ENCODE assay signal across 27 cellular contexts in the genomic region with DNA sequence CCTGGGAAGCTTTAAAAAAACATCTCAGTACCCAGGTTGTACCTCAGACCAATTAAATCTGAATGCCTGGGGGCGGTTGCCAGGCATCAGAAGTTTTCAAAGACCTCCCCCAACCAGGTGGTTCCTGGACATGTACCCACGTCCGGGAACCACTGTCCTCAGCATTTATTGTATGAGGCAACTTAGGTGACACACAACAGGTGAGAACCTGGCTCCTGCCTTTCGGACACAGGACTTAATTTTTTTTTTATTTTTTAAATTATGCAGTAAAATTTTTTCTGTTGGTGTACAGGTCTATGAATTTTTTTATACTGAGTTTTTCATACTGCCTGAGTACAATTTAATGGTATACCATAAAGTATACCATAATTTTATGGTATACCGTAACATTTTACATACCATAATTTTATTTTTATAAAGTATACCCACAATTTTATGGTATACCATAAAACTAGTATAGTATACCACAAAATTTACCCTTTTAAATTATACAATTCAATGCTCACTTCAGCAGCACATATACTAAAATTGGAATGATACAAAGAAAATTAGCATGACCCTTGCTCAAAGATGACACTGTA. TPM values are rescaled to one million over a fixed set of nuclear protein-coding genes. Genes with fewer than 3 reads are reported as not detected.
DNase-seq lines count a peak whose midpoint lies in the region; ATAC-seq and TF ChIP-seq lines count a peak whose summit lies in the region.
"Had no signal": no experiment of that assay in that cellular context is flagged by ENCODE, and none has a peak within 500 bp of the region (broad histone marks: within the 10 kb centered on the region; RNA-seq: fewer than 3 reads in every experiment).

No MANE protein-coding gene starts in this region.

- H3K79me1 ChIP-seq in mesenchymal stem cell (replicated peaks; ENCODE audit: low read length, poor library complexity, severe bottlenecking): no peaks in the 10 kb centered on the region

- no peaks in the 10 kb centered on the region for H3K36me3 Mint-ChIP-seq in activated CD8-positive, alpha-beta T cell treated with anti-CD3 and anti-CD28 coated beads, Interleukin-2, amount 10 ng/mL, durations not matched to agents 7 days and 5 days (ENCODE audit: low read depth)
- H3K36me3 Mint-ChIP-seq: CD4-positive, CD25-positive, alpha-beta regulatory T cell; naive thymus-derived CD4-positive, alpha-beta T cell had no signal

- H3F3A ChIP-seq in smooth muscle cell (ENCODE audit: low read depth): peaks cover 7% of the 10 kb centered on the region

- no peak overlapping the region for H3K14ac ChIP-seq in mesenchymal stem cell (ENCODE audit: low read length in 2 of 2)

- H3K9me3 ChIP-seq in mesenchymal stem cell (ENCODE audit: control insufficient read depth, low read length): no peaks in the 10 kb centered on the region
- H3K9me3 ChIP-seq in smooth muscle cell (replicated peaks; ENCODE audit: low read depth): no peaks in the 10 kb centered on the region
- H3K9me3 ChIP-seq: adrenal gland, esophagus muscularis mucosa, gastrocnemius medialis, ovary, thoracic aorta had no signal

- H3K9me3 Mint-ChIP-seq in activated CD8-positive, alpha-beta T cell treated with anti-CD3 and anti-CD28 coated beads, Interleukin-2, amount 10 ng/mL, durations not matched to agents 7 days and 5 days (ENCODE audit: insufficient read depth): no peaks in the 10 kb centered on the region
- H3K9me3 Mint-ChIP-seq: activated T-cell treated with anti-CD3 and anti-CD28 coated beads, Interleukin-2, amount 50 U/mL, for 4 hours; IgD-negative memory B cell had no signal

- peak overlapping the region; percentile 19 to 38 for H3K18ac ChIP-seq in mesenchymal stem cell (ENCODE audit: low read depth in 1 of 2, low read length in 2 of 2)

- peak overlapping the region in 1 of 2 experiments; percentile 49 for H3K4ac ChIP-seq in mesenchymal stem cell (ENCODE audit: low read depth in 1 of 2, low read length in 2 of 2)

- no peak overlapping the region for H4K91ac ChIP-seq in mesenchymal stem cell (ENCODE audit: low read length)

- H2AK5ac ChIP-seq in mesenchymal stem cell (ENCODE audit: low read length, severe bottlenecking): peak overlapping the region; percentile 49

- no peak overlapping the region for H3K23ac ChIP-seq in mesenchymal stem cell (ENCODE audit: low read length in 2 of 2)

- H3K4me3 ChIP-seq in mesenchymal stem cell (ENCODE audit: insufficient read depth in 1 of 2, low read depth in 1 of 2, low read length in 2 of 2): no peak overlapping the region
- H3K4me3 ChIP-seq in smooth muscle cell: no peak overlapping the region
- H3K4me3 ChIP-seq: adrenal gland, esophagus muscularis mucosa, gastrocnemius medialis, ovary, SK-N-MC, thoracic aorta had no signal

- H2BK5ac ChIP-seq in mesenchymal stem cell (ENCODE audit: low read depth, low read length, poor library complexity, severe bottlenecking): no peak overlapping the region

- H3K27me3 Mint-ChIP-seq in activated CD8-positive, alpha-beta T cell treated with anti-CD3 and anti-CD28 coated beads, Interleukin-2, amount 10 ng/mL, durations not matched to agents 7 days and 5 days (ENCODE audit: low read depth): peaks cover 5% of the 10 kb centered on the region
- H3K27me3 Mint-ChIP-seq: activated CD4-positive, alpha-beta T cell treated with anti-CD3 and anti-CD28 coated beads for 36 hours had no signal

- H3K4me1 ChIP-seq in mesenchymal stem cell (ENCODE audit: control insufficient read depth, insufficient read depth, low read depth, low read length) (peaks cover 7% of the 10 kb centered on the region), smooth muscle cell (ENCODE audit: low read depth) (peaks cover 11% of the 10 kb centered on the region)
- H3K4me1 ChIP-seq: adrenal gland, esophagus muscularis mucosa, gastrocnemius medialis had no signal

- H3K79me2 ChIP-seq in smooth muscle cell (ENCODE audit: low read depth): no peaks in the 10 kb centered on the region

- POLR2A ChIA-PET in activated CD8-positive, alpha-beta T cell treated with anti-CD3 and anti-CD28 coated beads, Interleukin-2, amount 10 ng/mL, durations not matched to agents 7 days and 5 days (lab: Charles Lee): no interaction called here

- H3K27me3 ChIP-seq in mesenchymal stem cell (ENCODE audit: control insufficient read depth in 1 of 2, insufficient read depth in 1 of 2, low read length in 2 of 2): no peaks in the 10 kb centered on the region
- no peaks in the 10 kb centered on the region for H3K27me3 ChIP-seq in smooth muscle cell (ENCODE audit: low read depth)
- H3K27me3 ChIP-seq: adrenal gland, esophagus muscularis mucosa, gastrocnemius medialis, ovary had no signal

- peak overlapping the region; percentile 96 for H3K27ac ChIP-seq in epithelial cell of prostate
- H3K27ac ChIP-seq in mesenchymal stem cell (ENCODE audit: low read length, poor library complexity, severe bottlenecking): peak overlapping the region; percentile 35
- H3K27ac ChIP-seq in smooth muscle cell (ENCODE audit: low read depth): peak overlapping the region; percentile 88
- H3K27ac ChIP-seq: adrenal gland, esophagus muscularis mucosa, gastrocnemius medialis, ovary, SK-N-MC, thoracic aorta had no signal

- H3K4me3 Mint-ChIP-seq in activated CD8-positive, alpha-beta T cell treated with anti-CD3 and anti-CD28 coated beads, Interleukin-2, amount 10 ng/mL, durations not matched to agents 7 days and 5 days: no peak overlapping the region
- H3K4me3 Mint-ChIP-seq: activated CD4-positive, alpha-beta T cell treated with anti-CD3 and anti-CD28 coated beads for 36 hours; activated T-cell treated with anti-CD3 and anti-CD28 coated beads, Interleukin-2, amount 50 U/mL, for 4 hours; CD4-positive, CD25-positive, alpha-beta regulatory T cell; IgD-negative memory B cell; naive thymus-derived CD4-positive, alpha-beta T cell; T-helper 17 cell had no signal

- no peak overlapping the region for H3K27ac Mint-ChIP-seq in activated CD8-positive, alpha-beta T cell treated with anti-CD3 and anti-CD28 coated beads, Interleukin-2, amount 10 ng/mL, durations not matched to agents 7 days and 5 days
- H3K27ac Mint-ChIP-seq: activated CD4-positive, alpha-beta T cell treated with anti-CD3 and anti-CD28 coated beads for 36 hours; CD4-positive, CD25-positive, alpha-beta regulatory T cell; IgD-negative memory B cell; naive thymus-derived CD4-positive, alpha-beta T cell; T-helper 17 cell had no signal

- H3K36me3 ChIP-seq in mesenchymal stem cell (ENCODE audit: control insufficient read depth in 1 of 2, insufficient read depth in 2 of 2, low read depth in 1 of 2, low read length in 2 of 2) (no peaks in the 10 kb centered on the region), smooth muscle cell (ENCODE audit: low read depth) (no peaks in the 10 kb centered on the region)
- H3K36me3 ChIP-seq: adrenal gland, esophagus muscularis mucosa, gastrocnemius medialis, ovary, thoracic aorta had no signal

- peak; percentile 84 for DNase-seq in RPMI8226
- DNase-seq in epithelial cell of prostate (ENCODE audit: low read depth, low spot score): no peak
- no peak for DNase-seq in mesenchymal stem cell
- DNase-seq in smooth muscle cell (lab: John Stamatoyannopoulos, UW; ENCODE audit: unreplicated experiment): no peak
- no peak for DNase-seq in activated CD8-positive, alpha-beta T cell treated with anti-CD3 and anti-CD28 coated beads, Interleukin-2, amount 10 ng/mL, durations not matched to agents 7 days and 5 days
- DNase-seq in midbrain (lab: John Stamatoyannopoulos, UW): no peak
- DNase-seq in NCI-H526 treated with DMSO at 0.1 percent for 48 hours (lab: John Stamatoyannopoulos, UW): no peak
- DNase-seq: activated CD4-positive, alpha-beta T cell treated with anti-CD3 and anti-CD28 coated beads for 36 hours; activated naive CD4-positive, alpha-beta T cell treated with Interleukin-2 at 50 U/mL for 16 hours; activated T-cell treated with anti-CD3 and anti-CD28 coated beads, Interleukin-2, amount 50 U/mL, for 4 hours; adrenal gland; CD4-positive, CD25-positive, alpha-beta regulatory T cell; effector CD4-positive, alpha-beta T cell; gastrocnemius medialis; naive thymus-derived CD4-positive, alpha-beta T cell; NCI-H1105; NCI-H2081 treated with DMSO at 0.1 percent for 48 hours; ovary; right cardiac atrium; stimulated activated naive CD4-positive, alpha-beta T cell treated with Interleukin-2 at 50 U/mL for 16 hours; T-helper 17 cell had no signal

- no peak overlapping the region for H2BK15ac ChIP-seq in mesenchymal stem cell (ENCODE audit: low read depth, poor library complexity, severe bottlenecking)

- H3K4me2 ChIP-seq in mesenchymal stem cell (ENCODE audit: low read length, poor library complexity, severe bottlenecking) (no peak overlapping the region), smooth muscle cell (peak overlapping the region; percentile 65)

- ATAC-seq in activated CD8-positive, alpha-beta T cell treated with anti-CD3 and anti-CD28 coated beads, Interleukin-2, amount 10 ng/mL, durations not matched to agents 7 days and 5 days: no peak
- no peak for ATAC-seq in GM18498 (IDR thresholded peaks at IDR 0.05; ENCODE audit: unreplicated experiment)
- ATAC-seq: activated CD4-positive, alpha-beta T cell treated with anti-CD3 and anti-CD28 coated beads for 36 hours; activated T-cell treated with anti-CD3 and anti-CD28 coated beads, Interleukin-2, amount 50 U/mL, for 4 hours; gastrocnemius medialis; naive thymus-derived CD4-positive, alpha-beta T cell; Panc1; right cardiac atrium; T-helper 17 cell had no signal

- no peak overlapping the region for H3K9ac ChIP-seq in mesenchymal stem cell (ENCODE audit: low read length)
- H3K9ac ChIP-seq in smooth muscle cell (ENCODE audit: low read depth): peak overlapping the region; percentile 53

- WGBS in mesenchymal stem cell: 98% methylated on average over 3 of the region's 5 CpGs
- 81% methylated on average over 5 of the region's 5 CpGs for WGBS in smooth muscle cell (ENCODE audit: low lambda C conversion rate)

- H4K8ac ChIP-seq in mesenchymal stem cell (ENCODE audit: low read length): no peak overlapping the region

- CTCF ChIA-PET in activated CD8-positive, alpha-beta T cell treated with anti-CD3 and anti-CD28 coated beads, Interleukin-2, amount 10 ng/mL, durations not matched to agents 7 days and 5 days (lab: Charles Lee): no interaction called here

- peak overlapping the region in 1 of 2 experiments; percentile 59 for H2BK12ac ChIP-seq in mesenchymal stem cell (ENCODE audit: low read length in 2 of 2)

- no peak overlapping the region for H2AFZ ChIP-seq in mesenchymal stem cell (ENCODE audit: low read depth, low read length)
- H2AFZ ChIP-seq in smooth muscle cell (ENCODE audit: low read depth): no peak overlapping the region

- no peaks in the 10 kb centered on the region for H3K4me1 Mint-ChIP-seq in activated CD8-positive, alpha-beta T cell treated with anti-CD3 and anti-CD28 coated beads, Interleukin-2, amount 10 ng/mL, durations not matched to agents 7 days and 5 days (ENCODE audit: low read depth)
- H3K4me1 Mint-ChIP-seq: activated CD4-positive, alpha-beta T cell treated with anti-CD3 and anti-CD28 coated beads for 36 hours; CD4-positive, CD25-positive, alpha-beta regulatory T cell; IgD-negative memory B cell; T-helper 17 cell had no signal

- no peaks in the 10 kb centered on the region for H4K20me1 ChIP-seq in smooth muscle cell (ENCODE audit: low read depth)

- H2BK120ac ChIP-seq in mesenchymal stem cell (ENCODE audit: low read depth, low read length): no peak overlapping the region

- no peak for TF ChIP-seq CTCF in smooth muscle cell (IDR thresholded peaks at IDR 0.05; ENCODE audit: borderline replicate concordance, insufficient read depth, poor library complexity, severe bottlenecking)

RNA-seq across cellular contexts. Expression of gene DHX8, which starts 38.7 kb away (rescaled TPM):
- 28.3 TPM for polyA plus RNA-seq in mesenchymal stem cell (2013, experiment 1 of 2)
- 28.4 TPM for polyA plus RNA-seq in mesenchymal stem cell (2013, experiment 2 of 2)
- total RNA-seq in smooth muscle cell: 24.4 and 36.9 TPM in 2 replicates
- 24.4 and 27.5 TPM in 2 replicates for polyA plus RNA-seq in smooth muscle cell
- 10 to 100 TPM; 52.7 to 56.4 TPM for total RNA-seq in activated CD8-positive, alpha-beta T cell treated with anti-CD3 and anti-CD28 coated beads, Interleukin-2, amount 10 ng/mL, durations not matched to agents 7 days and 5 days

RNA-seq across cellular contexts. Expression of gene ARL4D, which starts 46.3 kb away (rescaled TPM):
- polyA plus RNA-seq in mesenchymal stem cell (2013, experiment 1 of 2): 8.4 TPM
- polyA plus RNA-seq in mesenchymal stem cell (2013, experiment 2 of 2): 8.7 TPM
- total RNA-seq in smooth muscle cell: 9.9 and 10.3 TPM in 2 replicates
- 25.9 and 27.6 TPM in 2 replicates for polyA plus RNA-seq in smooth muscle cell
- 1 to 10 TPM; 2.9 to 4.2 TPM for total RNA-seq in activated CD8-positive, alpha-beta T cell treated with anti-CD3 and anti-CD28 coated beads, Interleukin-2, amount 10 ng/mL, durations not matched to agents 7 days and 5 days

Comparison
In these comparisons a context has a peak if more than half of its experiments do, and no peak if none do; other contexts are left out.
1. H3K27ac ChIP-seq: peak in every context shown above with its lines; median percentile 96 in epithelial cell of prostate; 88 in smooth muscle cell; 35 in mesenchymal stem cell.